Comparison of ENCODE assay signal across 9 cellular contexts in genomic region chr9:35903049-35903448, GRCh38. TPM values are rescaled to one million over a fixed set of nuclear protein-coding genes. Genes with fewer than 3 reads are reported as not detected.
A peak's percentile ranks its signal among the peaks of the same experiment; 100 is the strongest.
DNase-seq lines count a peak whose midpoint lies in the region; ATAC-seq and TF ChIP-seq lines count a peak whose summit lies in the region.
"Had no signal": no experiment of that assay in that cellular context is flagged by ENCODE, and none has a peak within 500 bp of the region (broad histone marks: within the 10 kb centered on the region; RNA-seq: fewer than 3 reads in every experiment).

No MANE protein-coding gene starts in this region.

- H3K27ac ChIP-seq in HEK293 (ENCODE audit: extremely low read depth, low read depth, low read length) (no peak overlapping the region), transverse colon (no peak overlapping the region)

- H3K4me3 ChIP-seq in HEK293 (ENCODE audit: low read depth, low read length) (no peak overlapping the region), astrocyte of the cerebellum (ENCODE audit: low read depth, low read length) (no peak overlapping the region), kidney epithelial cell (ENCODE audit: low read depth, low read length) (no peak overlapping the region), transverse colon (no peak overlapping the region)

- H3K9me3 ChIP-seq in HEK293 (ENCODE audit: control insufficient read depth, insufficient read depth, low read depth, low read length) (no peaks in the 10 kb centered on the region), transverse colon (no peaks in the 10 kb centered on the region)

- no peaks in the 10 kb centered on the region for H3K36me3 ChIP-seq in HEK293 (ENCODE audit: control insufficient read depth in 2 of 2, insufficient read depth in 1 of 2, low read length in 2 of 2)
- no peaks in the 10 kb centered on the region for H3K36me3 ChIP-seq in kidney epithelial cell (ENCODE audit: control insufficient read depth, insufficient read depth, low read length)
- H3K36me3 ChIP-seq in transverse colon, result no peaks in the 10 kb centered on the region

- TF ChIP-seq POLR2A in transverse colon (IDR thresholded peaks at IDR 0.05), result no peak

- 5 to 26% methylated on average over 2 to 3 of the region's 3 CpGs for WGBS in transverse colon (ENCODE audit: low coverage in 1 of 2), 2 donors

- TF ChIP-seq CTCF in HEK293 (tag by site-specific recombination; IDR thresholded peaks at IDR 0.05), result 0 out of 2 replicates have a peak, but pooled peaks have one; percentile 19
- peak; percentile 47 for TF ChIP-seq CTCF in astrocyte of the cerebellum (IDR thresholded peaks at IDR 0.05; ENCODE audit: low read depth, low read length, missing control alignments)
- peak; percentile 55 for TF ChIP-seq CTCF in kidney epithelial cell (IDR thresholded peaks at IDR 0.05; ENCODE audit: insufficient read depth, low read length, poor library complexity, severe bottlenecking)
- peak; percentile 69 to 86 (median 76) for TF ChIP-seq CTCF in transverse colon (IDR thresholded peaks at IDR 0.05)

- H3K27me3 ChIP-seq in kidney epithelial cell (ENCODE audit: control insufficient read depth, insufficient read depth, low read length) (no peaks in the 10 kb centered on the region), transverse colon (no peaks in the 10 kb centered on the region)

- ATAC-seq in GM19455 (IDR thresholded peaks at IDR 0.05; ENCODE audit: unreplicated experiment), result no peak

- POLR2A ChIA-PET in HEK293 (lab: Yijun Ruan, JAX), result interaction anchor here (0.8 to 1.2 kb wide), 2 partner anchors 120 to 288 kb away, joined by 3 to 4 read pairs; partner anchors contain the start of gene CLTA

- CTCF ChIA-PET in HEK293 (lab: Yijun Ruan, JAX), result interaction anchor here (0.6 to 7.1 kb wide), 40 partner anchors 8 to 899 kb away, joined by 3 to 85 read pairs (median 4); partner anchors contain the start of gene TLN1

- intact Hi-C loops in transverse colon (cut with DNase I; ENCODE audit: low total_unique reads), result no loop called here

- DNase-seq in NCI-H524 (lab: John Stamatoyannopoulos, UW) (peak; percentile 34 to 50), NCI-H524 treated with DMSO at 0.1 percent for 48 hours (lab: John Stamatoyannopoulos, UW) (no peak), NCI-H82 treated with DMSO at 0.1 percent for 48 hours (lab: John Stamatoyannopoulos, UW; ENCODE audit: unreplicated experiment) (peak; percentile 4), astrocyte of the cerebellum (ENCODE audit: low read depth) (no peak), kidney epithelial cell (ENCODE audit: low read depth) (no peak), transverse colon (no peak)
- DNase-seq: activated T-cell treated with anti-CD3 and anti-CD28 coated beads, Interleukin-2, amount 50 U/mL, for 4 hours had no signal

- TF ChIP-seq EP300 in transverse colon (IDR thresholded peaks at IDR 0.05; ENCODE audit: low read depth), result no peak

- in situ Hi-C loops in astrocyte of the cerebellum (cut with HindIII; ENCODE audit: low sequenced_read_pairs) (loop anchor here (10.0 kb wide), 1 partner anchor 122 kb away; no protein-coding TSS in a partner anchor), transverse colon (cut with MboI; ENCODE audit: low pct_ligation_motif_present in 1 of 4, low pct_unique_long_range_greater_than_20kb in 1 of 4, low sequenced_read_pairs in 3 of 4) (no loop called here)

- H3K4me1 ChIP-seq in HEK293 (ENCODE audit: control insufficient read depth, insufficient read depth, low read length) (peaks cover 5% of the 10 kb centered on the region), transverse colon (peaks cover 33 to 63% (median 41%) of the 10 kb centered on the region in 4 donors)

TF ChIP-seq in HEK293, 187 proteins besides CTCF, POLR2A, EP300 and RAD21:
- peak; percentile 81 for TF ChIP-seq SCRT2 (tag by site-specific recombination; IDR thresholded peaks at IDR 0.05)
- TF ChIP-seq ZNF664 (tag by site-specific recombination; IDR thresholded peaks at IDR 0.05), result no peak
- peak; percentile 39; the same call in 1 of the 2 replicates for TF ChIP-seq SCRT1 (tag by site-specific recombination; IDR thresholded peaks at IDR 0.05; ENCODE audit: borderline replicate concordance)
- peak; percentile 66 for TF ChIP-seq ZNF654 (tag by site-specific recombination; IDR thresholded peaks at IDR 0.05; ENCODE audit: low read depth)

RNA-seq across cellular contexts. Expression of gene HRCT1, which starts 3.0 kb away (rescaled TPM):
- total RNA-seq in kidney epithelial cell (0.58 TPM in 1 of 2 replicates, not detected in the other), transverse colon (10 to 100 TPM; 23.9 to 60.2 (median 34.3) TPM)
- total RNA-seq: activated T-cell treated with anti-CD3 and anti-CD28 coated beads, Interleukin-2, amount 50 U/mL, for 4 hours had no signal

RNA-seq across cellular contexts. Expression of gene SPAAR, which starts 6.2 kb away (rescaled TPM):
- total RNA-seq in kidney epithelial cell (not detected in 2 replicates), transverse colon (1 to 10 TPM in 1 of 4 donors, under 1 TPM in 1, not detected in 2; 0.68 to 2.5 TPM)
- total RNA-seq: activated T-cell treated with anti-CD3 and anti-CD28 coated beads, Interleukin-2, amount 50 U/mL, for 4 hours had no signal

RNA-seq across cellular contexts. Expression of gene OR13J1, which starts 32.8 kb away (rescaled TPM):
- total RNA-seq in kidney epithelial cell (not detected in 2 replicates), transverse colon (under 1 TPM in 1 of 4 donors, not detected in 3; 0.64 TPM)
- total RNA-seq: activated T-cell treated with anti-CD3 and anti-CD28 coated beads, Interleukin-2, amount 50 U/mL, for 4 hours had no signal

RNA-seq across cellular contexts. Expression of gene OR2S2, which starts 54.9 kb away (rescaled TPM):
- not detected in 2 replicates for total RNA-seq in kidney epithelial cell
- total RNA-seq in transverse colon, result not detected
- total RNA-seq: activated T-cell treated with anti-CD3 and anti-CD28 coated beads, Interleukin-2, amount 50 U/mL, for 4 hours had no signal

Comparison
In these comparisons a context has a peak if more than half of its experiments do, and no peak if none do; other contexts are left out.
1. DNase-seq: peak in NCI-H524 (2 of 2) and NCI-H82 treated with DMSO at 0.1 percent for 48 hours (single experiment); none in NCI-H524 treated with DMSO at 0.1 percent for 48 hours (single experiment), astrocyte of the cerebellum (single experiment), kidney epithelial cell (single experiment) and transverse colon (single experiment).
2. CTCF ChIP-seq: peak in every context shown above with its lines; median percentile 76 in transverse colon; 55 in kidney epithelial cell; 47 in astrocyte of the cerebellum; 19 in HEK293.
3. RNA of gene HRCT1, which starts 3.0 kb away (total RNA-seq): 23.9 to 60.2 TPM in transverse colon; 0.58 TPM in kidney epithelial cell; every median in the first group is over 10 times any median in the second.